Comparison of ENCODE assay signal across 9 cellular contexts in genomic region chr3:133038731-133039398, GRCh38. TPM values are rescaled to one million over a fixed set of nuclear protein-coding genes. Genes with fewer than 3 reads are reported as not detected.
DNase-seq lines count a peak whose midpoint lies in the region; TF ChIP-seq lines count a peak whose summit lies in the region.
"Had no signal": no experiment of that assay in that cellular context is flagged by ENCODE, and none has a peak within 500 bp of the region (broad histone marks: within the 10 kb centered on the region; RNA-seq: fewer than 3 reads in every experiment).

No MANE protein-coding gene starts in this region.

- H3K4me3 Mint-ChIP-seq in glutamatergic neuron (ENCODE audit: unreplicated experiment): peak overlapping the region; percentile 60
- no peak overlapping the region for H3K4me3 Mint-ChIP-seq in immature natural killer cell

- no peak overlapping the region for H3K18ac ChIP-seq in trophoblast cell (ENCODE audit: low read length)

- H3K4ac ChIP-seq in trophoblast cell (ENCODE audit: low read depth, low read length): no peak overlapping the region

- no peaks in the 10 kb centered on the region for H3K79me1 ChIP-seq in trophoblast cell (ENCODE audit: low read length)

- H3K9me3 ChIP-seq in SK-N-MC (ENCODE audit: low read depth, low read length): no peaks in the 10 kb centered on the region
- no peaks in the 10 kb centered on the region for H3K9me3 ChIP-seq in trophoblast cell (ENCODE audit: insufficient read depth, low read depth, low read length)

- H3K4me3 ChIP-seq in SK-N-MC (peak overlapping the region; percentile 71), trophoblast cell (ENCODE audit: low read depth, low read length) (peak overlapping the region; percentile 82)

- H2AFZ ChIP-seq in trophoblast cell (ENCODE audit: insufficient read depth, low read length, poor library complexity): peak overlapping the region; percentile 82

- no peak overlapping the region for H2BK120ac ChIP-seq in trophoblast cell (ENCODE audit: insufficient read depth, low read length, poor library complexity)

- H3K14ac ChIP-seq in trophoblast cell (ENCODE audit: low read length): peak overlapping the region; percentile 29

- no peaks in the 10 kb centered on the region for H3K27me3 Mint-ChIP-seq in glutamatergic neuron (ENCODE audit: unreplicated experiment)
- H3K27me3 Mint-ChIP-seq in immature natural killer cell (ENCODE audit: low read depth in 3 of 3): peaks cover 8 to 25% (median 9%) of the 10 kb centered on the region in 3 donors

- no peak for TF ChIP-seq CTCF in glutamatergic neuron (IDR thresholded peaks at IDR 0.05; ENCODE audit: partially characterized antibody, unreplicated experiment)

- peaks cover 3 to 7% of the 10 kb centered on the region in 2 experiments for H3K4me1 ChIP-seq in trophoblast cell (ENCODE audit: control insufficient read depth in 1 of 2, insufficient read depth in 2 of 2, low read length in 2 of 2)

- H3K27me3 ChIP-seq in trophoblast cell (ENCODE audit: insufficient read depth, low read length): peaks cover 3% of the 10 kb centered on the region

- H3K36me3 Mint-ChIP-seq in glutamatergic neuron (ENCODE audit: unreplicated experiment) (no peaks in the 10 kb centered on the region), immature natural killer cell (peaks cover 0 to 4% (median 0%) of the 10 kb centered on the region in 3 donors)

- no peak overlapping the region for H2AK5ac ChIP-seq in trophoblast cell (ENCODE audit: low read length)

- DNase-seq in NCI-H526 (lab: John Stamatoyannopoulos, UW) (peak; percentile 31 to 76), NCI-H526 treated with DMSO at 0.1 percent for 48 hours (lab: John Stamatoyannopoulos, UW) (no peak), SK-N-MC (ENCODE audit: low read depth, low spot score) (no peak), glutamatergic neuron (peak; percentile 58), trophoblast cell (peak; percentile 50 to 76), GOT3 (lab: John Stamatoyannopoulos, UW) (no peak), NCI-H510A treated with DMSO at 0.1 percent for 48 hours (lab: John Stamatoyannopoulos, UW) (no peak), immature natural killer cell (no peak)

- no peak overlapping the region for H3K27ac ChIP-seq in SK-N-MC
- H3K27ac ChIP-seq in trophoblast cell (ENCODE audit: low read depth, low read length): no peak overlapping the region

- peaks cover 3% of the 10 kb centered on the region for H3K9me3 Mint-ChIP-seq in glutamatergic neuron (ENCODE audit: unreplicated experiment)
- H3K9me3 Mint-ChIP-seq in immature natural killer cell: peaks cover 0 to 5% (median 0%) of the 10 kb centered on the region in 6 donors

- no peak overlapping the region for H4K12ac ChIP-seq in trophoblast cell (ENCODE audit: low read depth, low read length)

- peak overlapping the region; percentile 63 for H4K8ac ChIP-seq in trophoblast cell (ENCODE audit: low read depth, low read length)

- peaks cover 7% of the 10 kb centered on the region for H3K4me1 Mint-ChIP-seq in glutamatergic neuron (ENCODE audit: low read depth, unreplicated experiment)
- peaks cover 1 to 5% of the 10 kb centered on the region in 2 donors for H3K4me1 Mint-ChIP-seq in immature natural killer cell

- H3K27ac Mint-ChIP-seq in glutamatergic neuron (ENCODE audit: unreplicated experiment) (no peak overlapping the region), immature natural killer cell (no peak overlapping the region)

- no peaks in the 10 kb centered on the region for H3K36me3 ChIP-seq in SK-N-MC (ENCODE audit: insufficient read depth, low read length)
- no peaks in the 10 kb centered on the region for H3K36me3 ChIP-seq in trophoblast cell (ENCODE audit: control insufficient read depth in 1 of 2, insufficient read depth in 2 of 2, low read length in 2 of 2)

- H3K23ac ChIP-seq in trophoblast cell (ENCODE audit: low read length): no peak overlapping the region

- H2BK5ac ChIP-seq in trophoblast cell (ENCODE audit: low read depth, low read length, poor library complexity): no peak overlapping the region

- H3K9ac ChIP-seq in SK-N-MC (ENCODE audit: insufficient read length): no peak overlapping the region
- H3K9ac ChIP-seq in trophoblast cell (ENCODE audit: low read length): peak overlapping the region; percentile 31

- no peak overlapping the region for H2BK12ac ChIP-seq in trophoblast cell (ENCODE audit: low read length)

- no peak overlapping the region for H4K91ac ChIP-seq in trophoblast cell (ENCODE audit: low read depth, low read length)

- H3K4me2 ChIP-seq in trophoblast cell (ENCODE audit: low read length): peak overlapping the region; percentile 100

- no CpG with 5 or more reads among the region's 32 CpGs for WGBS in trophoblast cell (ENCODE audit: extremely low coverage, insufficient coverage, insufficient read length)

- peaks cover 2% of the 10 kb centered on the region for H3K79me2 ChIP-seq in trophoblast cell (ENCODE audit: control insufficient read depth, insufficient read depth, low read length, poor library complexity)

RNA-seq across cellular contexts. Expression of gene TMEM108, which starts 0.7 kb away (rescaled TPM):
- 9.0 TPM for total RNA-seq in glutamatergic neuron (ENCODE audit: unreplicated experiment)
- polyA plus RNA-seq in trophoblast cell (2013): 3.1 and 4.3 TPM in 2 replicates
- polyA plus RNA-seq in immature natural killer cell: under 1 TPM in 1 of 3 donors, not detected in 2; 0.16 TPM
- total RNA-seq: T-helper 1 cell treated with Interleukin-12 subunit alpha and Interleukin-12 subunit beta and Interleukin-4 antibody, amounts not matched to agents 30 ng/mL and 1 ng/mL, for 36 hours had no signal

Comparison
In these comparisons a context has a peak if more than half of its experiments do, and no peak if none do; other contexts are left out.
1. DNase-seq: peak in NCI-H526 (2 of 2), glutamatergic neuron (single experiment) and trophoblast cell (2 of 2); none in NCI-H526 treated with DMSO at 0.1 percent for 48 hours (single experiment), SK-N-MC (single experiment), GOT3 (single experiment), NCI-H510A treated with DMSO at 0.1 percent for 48 hours (single experiment) and immature natural killer cell (0 of 3).